Comparison of ENCODE assay signal across 1 cellular context in the genomic region with DNA sequence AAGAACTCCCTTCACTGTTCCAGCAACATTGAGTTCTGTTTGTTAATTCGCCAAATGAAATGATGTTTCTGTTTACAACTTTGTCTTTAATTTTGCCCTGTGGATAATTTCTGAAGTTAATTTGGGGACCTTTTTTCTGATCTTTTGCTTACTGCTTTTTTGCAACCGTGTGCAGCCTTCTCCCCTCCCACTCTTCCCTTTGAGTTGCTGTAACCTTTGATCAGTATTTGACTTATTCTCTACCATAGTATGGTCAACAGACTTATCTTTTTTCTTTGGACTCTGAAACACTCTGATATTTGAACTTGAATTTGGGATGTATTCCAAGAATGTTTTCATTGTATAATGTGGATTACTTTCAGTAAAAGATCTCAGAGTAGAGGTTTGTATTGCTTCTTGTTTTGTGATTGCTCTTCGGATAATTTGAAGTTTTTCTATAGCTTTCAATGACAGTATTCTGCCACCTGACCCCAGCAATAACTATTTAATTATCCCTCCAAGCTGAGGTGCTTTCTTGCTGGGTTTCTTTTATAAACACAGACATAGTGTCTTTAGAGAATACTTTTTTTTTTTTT.
TF ChIP-seq lines count a peak whose summit lies in the region.

No MANE protein-coding gene starts in this region.

TF ChIP-seq in A549, 52 proteins besides CTCF, POLR2A, EP300 and RAD21 (continued from another document):
- no peak for TF ChIP-seq CBX2 (IDR thresholded peaks at IDR 0.05; ENCODE audit: borderline replicate concordance, low read depth)
- TF ChIP-seq, protein P1, sequence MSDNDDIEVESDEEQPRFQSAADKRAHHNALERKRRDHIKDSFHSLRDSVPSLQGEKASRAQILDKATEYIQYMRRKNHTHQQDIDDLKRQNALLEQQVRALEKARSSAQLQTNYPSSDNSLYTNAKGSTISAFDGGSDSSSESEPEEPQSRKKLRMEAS (IDR thresholded peaks at IDR 0.05) = no peak
